17 cellular contexts compared by ENCODE assay signal in genomic region chr2:235803028-235803427, GRCh38.
DNase-seq lines count a peak whose midpoint lies in the region; ATAC-seq, FAIRE-seq and TF ChIP-seq lines count a peak whose summit lies in the region.
"Had no signal": no experiment of that assay in that cellular context is flagged by ENCODE, and none has a peak within 500 bp of the region (broad histone marks: within the 10 kb centered on the region; RNA-seq: fewer than 3 reads in every experiment).

No MANE protein-coding gene starts in this region.

- POLR2A ChIA-PET in endothelial cell of umbilical vein (lab: Charles Lee): no interaction called here

- H3K27me3 Mint-ChIP-seq in H9 (ENCODE audit: low read depth) (peaks cover 1% of the 10 kb centered on the region; the same call in 1 of the 2 replicates), neural crest cell (ENCODE audit: low read depth) (no peaks in the 10 kb centered on the region), nephron progenitor cell (ENCODE audit: low read depth, poor library complexity) (peaks cover 3% of the 10 kb centered on the region)

- FAIRE-seq in endothelial cell of umbilical vein (lab: Jason Lieb, UNC): no peak
- FAIRE-seq: kidney had no signal

- dilution Hi-C loops in endothelial cell of umbilical vein (cut with MboI; ENCODE audit: extremely low pct_ligation_motif_present, low sequenced_read_pairs): no loop called here

- H3K36me3 Mint-ChIP-seq in H9 (ENCODE audit: insufficient read depth in 1 of 3, low read depth in 3 of 3) (peaks cover 6 to 20% (median 17%) of the 10 kb centered on the region in 3 experiments; a peak in 6 of 7 replicates), neural crest cell (ENCODE audit: low read depth) (peaks cover 18% of the 10 kb centered on the region), nephron progenitor cell (ENCODE audit: low read depth) (peaks cover 16% of the 10 kb centered on the region)
- H3K36me3 Mint-ChIP-seq: CD4-positive, alpha-beta memory T cell had no signal

- no peak overlapping the region for H4K91ac ChIP-seq in H9 (ENCODE audit: insufficient read length, low read depth, low read length)

- no peak overlapping the region for H2BK15ac ChIP-seq in H9 (ENCODE audit: low read depth, low read length)

- H3K4me1 ChIP-seq in H9 (ENCODE audit: insufficient read depth, low read length) (peaks cover 5% of the 10 kb centered on the region; the same call in 1 of the 2 replicates), RWPE2 (ENCODE audit: insufficient read depth, poor library complexity, severe bottlenecking) (no peaks in the 10 kb centered on the region), endothelial cell of umbilical vein (ENCODE audit: control insufficient read depth, extremely low read depth, insufficient read depth, low read length) (no peaks in the 10 kb centered on the region)
- H3K4me1 ChIP-seq: body of pancreas had no signal

- no peaks in the 10 kb centered on the region for H3K23me2 ChIP-seq in H9 (ENCODE audit: insufficient read length, low read depth, low read length, poor library complexity, severe bottlenecking)

- intact Hi-C loops in endothelial cell of umbilical vein (cut with micrococcal nuclease): loop anchor here (1.0 to 2.0 kb wide), 2 partner anchors 24 to 377 kb away; no protein-coding TSS in a partner anchor

- no CpG with 5 or more reads among the region's 1 CpG for WGBS in H9 (ENCODE audit: extremely low coverage, insufficient read length, low lambda C conversion rate)

- H2BK12ac ChIP-seq in H9 (ENCODE audit: insufficient read length, low read depth, low read length): no peak overlapping the region

- H2BK5ac ChIP-seq in H9 (ENCODE audit: insufficient read length, low read length): no peak overlapping the region

- TF ChIP-seq POLR2A in endothelial cell of umbilical vein (IDR thresholded peaks at IDR 0.05; ENCODE audit: low read depth, low read length): no peak

- H3K27ac ChIP-seq in H9 (ENCODE audit: insufficient read length, low read depth, low read length) (no peak overlapping the region), RWPE2 (ENCODE audit: poor library complexity, severe bottlenecking) (no peak overlapping the region), endothelial cell of umbilical vein (ENCODE audit: insufficient read depth, low read depth, low read length) (no peak overlapping the region)
- H3K27ac ChIP-seq: body of pancreas had no signal

- no peak overlapping the region for H3K23ac ChIP-seq in H9 (ENCODE audit: insufficient read length, low read depth, low read length)

- H3K4me1 Mint-ChIP-seq in H9: peaks cover 10 to 15% of the 10 kb centered on the region in 2 experiments
- H3K4me1 Mint-ChIP-seq in neural crest cell: peaks cover 25% of the 10 kb centered on the region
- H3K4me1 Mint-ChIP-seq in nephron progenitor cell: peaks cover 7% of the 10 kb centered on the region
- H3K4me1 Mint-ChIP-seq: CD4-positive, alpha-beta memory T cell had no signal

- no TSS peak for BruUV-seq in endothelial cell of umbilical vein (replicated peaks; lab: Mats Ljungman, UMichigan)

- H2AFZ ChIP-seq in H9 (ENCODE audit: low read length) (no peak overlapping the region), endothelial cell of umbilical vein (ENCODE audit: low read depth, low read length) (no peak overlapping the region)

- TF ChIP-seq CTCF in H9 (conservative IDR thresholded peaks at IDR 0.05) (0 out of 3 replicates have a peak, but pooled peaks have one; percentile 20), RWPE2 (IDR thresholded peaks at IDR 0.05; ENCODE audit: poor library complexity, severe bottlenecking) (peak; percentile 23), endothelial cell of umbilical vein (IDR thresholded peaks at IDR 0.05; ENCODE audit: extremely low read depth in 1 of 2, insufficient read depth in 1 of 2, low read depth in 1 of 2, low read length in 2 of 2) (peak; percentile 9 to 18), neural crest cell (conservative IDR thresholded peaks at IDR 0.05) (peak; percentile 35), nephron progenitor cell (IDR thresholded peaks at IDR 0.05) (no peak)

- H3K27ac Mint-ChIP-seq in H9: no peak overlapping the region
- no peak overlapping the region for H3K27ac Mint-ChIP-seq in neural crest cell (ENCODE audit: unreplicated experiment)
- H3K27ac Mint-ChIP-seq in nephron progenitor cell: no peak overlapping the region
- H3K27ac Mint-ChIP-seq: CD4-positive, alpha-beta memory T cell had no signal

- peak overlapping the region; percentile 59 for H4K5ac ChIP-seq in H9 (ENCODE audit: insufficient read length, low read depth, low read length)

- no peaks in the 10 kb centered on the region for H3K27me3 ChIP-seq in H9 (ENCODE audit: insufficient read depth, low read length)
- H3K27me3 ChIP-seq in RWPE2 (ENCODE audit: insufficient read depth, poor library complexity, severe bottlenecking): no peaks in the 10 kb centered on the region
- H3K27me3 ChIP-seq in endothelial cell of umbilical vein (ENCODE audit: control insufficient read depth in 2 of 2, insufficient read depth in 2 of 2, low read length in 2 of 2): no peaks in the 10 kb centered on the region
- H3K27me3 ChIP-seq: body of pancreas had no signal

- H3K79me2 ChIP-seq in H9 (ENCODE audit: insufficient read depth, low read length) (no peaks in the 10 kb centered on the region; the same call in 1 of the 2 replicates), endothelial cell of umbilical vein (ENCODE audit: control insufficient read depth, insufficient read depth, low read length) (no peaks in the 10 kb centered on the region)

- peak overlapping the region; percentile 29 for H4K8ac ChIP-seq in H9 (replicated peaks; ENCODE audit: insufficient read length, low read depth, low read length)

- no peak for ATAC-seq in RWPE2 (ENCODE audit: low read depth)
- ATAC-seq: activated CD4-positive, CD25-positive, alpha-beta regulatory T cell treated with anti-CD3 and anti-CD28 coated beads, Interleukin-2, amount 50 U/mL, for 24 hours; body of pancreas; GM12878; Panc1 had no signal

- H3K9me3 Mint-ChIP-seq in H9: no peaks in the 10 kb centered on the region
- no peaks in the 10 kb centered on the region for H3K9me3 Mint-ChIP-seq in neural crest cell
- H3K9me3 Mint-ChIP-seq in nephron progenitor cell: no peaks in the 10 kb centered on the region
- H3K9me3 Mint-ChIP-seq: CD4-positive, alpha-beta memory T cell had no signal

- DNase-seq in H9 (no peak), RWPE2 (ENCODE audit: low spot score) (no peak), endothelial cell of umbilical vein (ENCODE audit: low read depth, low spot score) (peak; percentile 43), neural crest cell (ENCODE audit: low read depth, low spot score) (no peak), OCI-M1 (lab: John Stamatoyannopoulos, UW) (no peak), nephron progenitor cell (no peak), NOMO-1 treated with DMSO at 0.1 percent for 48 hours (lab: John Stamatoyannopoulos, UW; ENCODE audit: unreplicated experiment) (no peak)
- DNase-seq: activated gamma-delta T cell; body of pancreas; CD4-positive, alpha-beta memory T cell; effector CD8-positive, alpha-beta T cell; kidney; NCI-H146; NCI-H524 treated with DMSO at 0.1 percent for 48 hours had no signal

- H4K20me1 ChIP-seq in H9 (ENCODE audit: control insufficient read depth, insufficient read depth, insufficient read length): no peaks in the 10 kb centered on the region
- no peaks in the 10 kb centered on the region for H4K20me1 ChIP-seq in endothelial cell of umbilical vein (replicated peaks; ENCODE audit: control insufficient read depth, extremely low read depth, insufficient read depth, low read length)

- H3K36me3 ChIP-seq in RWPE2 (ENCODE audit: low read depth): peaks cover 48% of the 10 kb centered on the region
- peaks cover 0 to 9% of the 10 kb centered on the region in 2 experiments for H3K36me3 ChIP-seq in endothelial cell of umbilical vein (ENCODE audit: control insufficient read depth in 2 of 2, extremely low read depth in 1 of 2, insufficient read depth in 2 of 2, low read length in 2 of 2)

- CTCF ChIA-PET in endothelial cell of umbilical vein (lab: Charles Lee): interaction anchor here (3.7 kb wide), 1 partner anchor 375 kb away, joined by 19 read pairs; no protein-coding TSS in a partner anchor

- H3K18ac ChIP-seq in H9 (ENCODE audit: insufficient read length, low read depth, low read length): peak overlapping the region; percentile 63

- no peak overlapping the region for H3K4me3 ChIP-seq in RWPE2 (ENCODE audit: severe bottlenecking)
- H3K4me3 ChIP-seq in endothelial cell of umbilical vein (replicated peaks in 1 of 3; ENCODE audit: insufficient read depth in 1 of 3, low read depth in 1 of 3, low read length in 3 of 3): no peak overlapping the region
- H3K4me3 ChIP-seq: body of pancreas, GM12878 had no signal

- H3K9me3 ChIP-seq in H9 (ENCODE audit: control insufficient read depth, low read depth, low read length) (no peaks in the 10 kb centered on the region), RWPE2 (ENCODE audit: severe bottlenecking) (no peaks in the 10 kb centered on the region), endothelial cell of umbilical vein (replicated peaks; ENCODE audit: control insufficient read depth, insufficient read depth, low read length) (no peaks in the 10 kb centered on the region)
- H3K9me3 ChIP-seq: body of pancreas had no signal

- H3K14ac ChIP-seq in H9 (ENCODE audit: insufficient read depth, low read length): no peak overlapping the region

- H3K4me2 ChIP-seq in H9 (ENCODE audit: insufficient read depth, insufficient read length, low read length): no peak overlapping the region
- H3K4me2 ChIP-seq in endothelial cell of umbilical vein (ENCODE audit: insufficient read depth, low read length): no peak overlapping the region

- no peaks in the 10 kb centered on the region for H3K79me1 ChIP-seq in H9 (ENCODE audit: insufficient read depth, low read depth, low read length, poor library complexity, severe bottlenecking)

- H3K56ac ChIP-seq in H9 (ENCODE audit: insufficient read length, low read depth, low read length): no peak overlapping the region

- H3K9ac ChIP-seq in H9 (ENCODE audit: extremely low read depth, insufficient read length, low read length): no peak overlapping the region
- H3K9ac ChIP-seq in endothelial cell of umbilical vein (replicated peaks; ENCODE audit: extremely low read depth, insufficient read depth, low read length): no peak overlapping the region

- H2BK20ac ChIP-seq in H9 (ENCODE audit: low read depth, low read length, poor library complexity, severe bottlenecking): no peak overlapping the region

- no peaks in the 10 kb centered on the region for H3K9me1 ChIP-seq in endothelial cell of umbilical vein (replicated peaks; ENCODE audit: control insufficient read depth, extremely low read depth, insufficient read depth, low read length)

- H3T11ph ChIP-seq in H9 (ENCODE audit: low read length): no peak overlapping the region

- H3K4ac ChIP-seq in H9 (ENCODE audit: low read depth, low read length): no peak overlapping the region

- H3K4me3 Mint-ChIP-seq in H9 (no peak overlapping the region), neural crest cell (no peak overlapping the region), nephron progenitor cell (no peak overlapping the region)
- H3K4me3 Mint-ChIP-seq: CD4-positive, alpha-beta memory T cell had no signal

- H2AK5ac ChIP-seq in H9 (ENCODE audit: insufficient read length, low read length): no peak overlapping the region

- H2BK120ac ChIP-seq in H9 (ENCODE audit: low read depth, low read length, poor library complexity, severe bottlenecking): no peak overlapping the region

TF ChIP-seq in endothelial cell of umbilical vein, 7 proteins besides CTCF, POLR2A, EP300 and RAD21 (continues in another document):
- TF ChIP-seq MYC (IDR thresholded peaks at IDR 0.05; ENCODE audit: low read depth, low read length): no peak
